Comparison of ENCODE assay signal across 8 cellular contexts in the genomic region with DNA sequence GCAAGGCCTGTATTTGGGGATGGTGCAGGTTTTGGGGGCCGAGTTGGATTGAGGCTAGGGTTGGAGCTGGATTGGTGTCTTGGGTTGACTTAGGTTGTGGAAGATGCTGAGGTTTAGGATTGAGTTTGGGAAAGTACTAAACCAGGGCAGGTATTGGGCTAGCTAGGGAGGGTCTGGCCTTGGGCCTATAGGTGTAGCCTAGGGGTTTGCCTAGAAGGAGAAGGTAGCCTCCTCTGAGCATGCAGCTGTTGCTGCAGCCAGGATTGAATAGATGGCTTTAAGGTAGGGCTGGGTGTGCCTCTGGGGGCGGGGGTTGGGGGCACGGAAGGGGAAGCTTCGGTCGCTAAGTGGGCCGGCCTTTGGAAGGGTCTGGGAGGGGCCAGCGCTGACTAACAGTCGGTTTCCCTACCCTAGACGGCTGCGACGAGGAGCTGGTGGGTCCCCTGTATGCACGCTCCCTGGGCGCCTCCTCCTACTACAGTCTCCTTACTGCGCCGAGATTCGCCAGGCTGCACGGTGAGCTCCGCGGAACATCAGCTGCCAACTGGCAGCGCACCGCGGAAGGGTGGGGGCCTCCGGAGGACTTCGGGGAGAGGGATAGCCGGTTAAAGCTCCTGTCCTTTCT. TPM values are rescaled to one million over a fixed set of nuclear protein-coding genes. Genes with fewer than 3 reads are reported as not detected.
A peak's percentile ranks its signal among the peaks of the same experiment; 100 is the strongest.
DNase-seq lines count a peak whose midpoint lies in the region; ATAC-seq and TF ChIP-seq lines count a peak whose summit lies in the region.

No MANE protein-coding gene starts in this region.

- H3K27me3 ChIP-seq in WERI-Rb-1 (ENCODE audit: insufficient read depth, low read depth, severe bottlenecking) (no peaks in the 10 kb centered on the region), prostate gland (replicated peaks; ENCODE audit: insufficient read depth) (no peaks in the 10 kb centered on the region)

- H3K4me3 ChIP-seq in GM12864 (ENCODE audit: low read depth, low read length) (peak overlapping the region; percentile 73), WERI-Rb-1 (ENCODE audit: low read depth, low read length) (peak overlapping the region; percentile 65), prostate gland (peak overlapping the region; percentile 29 to 35)

- H3K27ac ChIP-seq in WERI-Rb-1: no peak overlapping the region
- peak overlapping the region; percentile 0 to 50 for H3K27ac ChIP-seq in prostate gland

- intact Hi-C loops in Right ventricle myocardium superior (cut with DNase I): loop anchor here (5.0 kb wide), 1 partner anchor 96 kb away; no protein-coding TSS in a partner anchor
- intact Hi-C loops in prostate gland (cut with DNase I): no loop called here

- no peak for DNase-seq in GM12864 (ENCODE audit: low read depth)
- DNase-seq in WERI-Rb-1: no peak
- DNase-seq in Right ventricle myocardium superior: peak; percentile 71
- DNase-seq in prostate gland (ENCODE audit: low spot score): peak; percentile 50
- no peak for DNase-seq in NCI-H1436 treated with DMSO at 0.1 percent for 48 hours (lab: John Stamatoyannopoulos, UW)
- DNase-seq in stimulated activated CD4-positive, alpha-beta T cell treated with anti-CD3 and anti-CD28 coated beads, Interleukin-1b, Interleukin-23, amount 100 ng/mL, for 48 hours: no peak
- DNase-seq in activated gamma-delta T cell treated with Interleukin-2 at 50 U/mL for 16 hours: no peak
- no peak for DNase-seq in HT-29 (ENCODE audit: low spot score)

- 10% methylated on average over 25 of the region's 25 CpGs for WGBS in prostate gland

- H3K9me3 ChIP-seq in WERI-Rb-1 (ENCODE audit: severe bottlenecking) (no peaks in the 10 kb centered on the region), prostate gland (no peaks in the 10 kb centered on the region)

- no peak for TF ChIP-seq POLR2A in prostate gland (IDR thresholded peaks at IDR 0.05)

- H3K36me3 ChIP-seq in WERI-Rb-1: peaks cover 25% of the 10 kb centered on the region
- no peaks in the 10 kb centered on the region for H3K36me3 ChIP-seq in prostate gland

- peak; percentile 12 for ATAC-seq in Right ventricle myocardium superior (ENCODE audit: poor library complexity)

- no peak for TF ChIP-seq CTCF in GM12864 (IDR thresholded peaks at IDR 0.05; ENCODE audit: low read depth, low read length, missing control alignments)
- TF ChIP-seq CTCF in WERI-Rb-1 (IDR thresholded peaks at IDR 0.05; ENCODE audit: low read depth, low read length): no peak
- TF ChIP-seq CTCF in prostate gland (IDR thresholded peaks at IDR 0.05): no peak

- peaks cover 9% of the 10 kb centered on the region for H3K4me1 ChIP-seq in prostate gland (replicated peaks)

RNA-seq across cellular contexts. Expression of gene CNTNAP1, which starts 1.2 kb away (rescaled TPM):
- total RNA-seq in Right ventricle myocardium superior (4.2 TPM), prostate gland (1 to 10 TPM; 1.9 to 9.9 TPM)
- total RNA-seq in HT-29 (2014; rRNA removed; shearing (Covaris generic)): 0.08 and 0.23 TPM in 2 replicates

RNA-seq across cellular contexts. Expression of gene CCR10, which starts 1.9 kb away (rescaled TPM):
- total RNA-seq in Right ventricle myocardium superior (1.0 TPM), prostate gland (1 to 10 TPM; 1.2 to 10.0 TPM)
- total RNA-seq in HT-29 (2014; rRNA removed; shearing (Covaris generic)): not detected in 2 replicates

RNA-seq across cellular contexts. Expression of gene PLEKHH3, which starts 6.7 kb away (rescaled TPM):
- total RNA-seq in Right ventricle myocardium superior (27.5 TPM), prostate gland (100 to 1,000 TPM in 1 of 2 donors, 10 to 100 TPM in 1; 87.4 to 102 TPM)
- 34.2 and 49.4 TPM in 2 replicates for total RNA-seq in HT-29 (2014; rRNA removed; shearing (Covaris generic))

RNA-seq across cellular contexts. Expression of gene TUBG2, which starts 24.4 kb away (rescaled TPM):
- 12.4 TPM for total RNA-seq in Right ventricle myocardium superior
- total RNA-seq in prostate gland: 10 to 100 TPM; 36.8 to 57.7 TPM
- total RNA-seq in HT-29 (2014; rRNA removed; shearing (Covaris generic)): 7.4 and 8.7 TPM in 2 replicates

Comparison
In these comparisons a context has a peak if more than half of its experiments do, and no peak if none do; other contexts are left out.
1. DNase-seq: peak in Right ventricle myocardium superior (single experiment) and prostate gland (single experiment); none in GM12864 (single experiment), WERI-Rb-1 (single experiment), NCI-H1436 treated with DMSO at 0.1 percent for 48 hours (single experiment), stimulated activated CD4-positive, alpha-beta T cell treated with anti-CD3 and anti-CD28 coated beads, Interleukin-1b, Interleukin-23, amount 100 ng/mL, for 48 hours (single experiment), activated gamma-delta T cell treated with Interleukin-2 at 50 U/mL for 16 hours (single experiment) and HT-29 (single experiment).
2. Peak in every context shown above with its lines, with median percentiles within 50 percentile points of each other: H3K4me3 ChIP-seq.